ENCODE assay signal across 14 cellular contexts in genomic region chr4:98627883-98628282, GRCh38. TPM values are rescaled to one million over a fixed set of nuclear protein-coding genes. Genes with fewer than 3 reads are reported as not detected.
A peak's percentile ranks its signal among the peaks of the same experiment; 100 is the strongest.
DNase-seq lines count a peak whose midpoint lies in the region; ATAC-seq and TF ChIP-seq lines count a peak whose summit lies in the region.
"Had no signal": no experiment of that assay in that cellular context is flagged by ENCODE, and none has a peak within 500 bp of the region (broad histone marks: within the 10 kb centered on the region; RNA-seq: fewer than 3 reads in every experiment).

No MANE protein-coding gene starts in this region.

- H3K9me3 ChIP-seq in AG04450 (ENCODE audit: control insufficient read depth, insufficient read depth, low read length): no peaks in the 10 kb centered on the region; the same call in 1 of the 2 replicates
- H3K9me3 ChIP-seq: vagina had no signal

- H3K4me3 ChIP-seq in AG04450 (ENCODE audit: low read depth, low read length): no peak overlapping the region
- no peak overlapping the region for H3K4me3 ChIP-seq in kidney epithelial cell (ENCODE audit: low read depth, low read length)
- H3K4me3 ChIP-seq: vagina had no signal

- ATAC-seq in HG03159 (IDR thresholded peaks at IDR 0.05; ENCODE audit: unreplicated experiment) (no peak), HG02588 (IDR thresholded peaks at IDR 0.05; ENCODE audit: unreplicated experiment) (no peak)
- ATAC-seq: CD8-positive, alpha-beta T cell had no signal

- CTCF ChIA-PET in AG04450 (lab: Charles Lee): interaction anchor here (0.7 to 1.4 kb wide), 2 partner anchors 9 to 21 kb away, joined by 3 read pairs; no protein-coding TSS in a partner anchor

- no peak overlapping the region for H3K27ac ChIP-seq in AG04450 (ENCODE audit: low read depth, low read length)

- no peaks in the 10 kb centered on the region for H3K36me3 ChIP-seq in kidney epithelial cell (ENCODE audit: control insufficient read depth, insufficient read depth, low read length)
- H3K36me3 ChIP-seq: vagina had no signal

- H3K27me3 ChIP-seq in AG04450 (ENCODE audit: control insufficient read depth, insufficient read depth, low read length) (no peaks in the 10 kb centered on the region), kidney epithelial cell (ENCODE audit: control insufficient read depth, insufficient read depth, low read length) (no peaks in the 10 kb centered on the region)
- H3K27me3 ChIP-seq: vagina had no signal

- TF ChIP-seq CTCF in AG04450 (IDR thresholded peaks at IDR 0.05; ENCODE audit: low read depth, low read length) (no peak), kidney epithelial cell (IDR thresholded peaks at IDR 0.05; ENCODE audit: insufficient read depth, low read length, poor library complexity, severe bottlenecking) (no peak)

- DNase-seq in AG04450 (ENCODE audit: low read depth, low spot score) (peak; percentile 42), HS-5 (ENCODE audit: low read depth) (peak; percentile 54), cerebellum (ENCODE audit: low spot score) (peak; percentile 48), kidney epithelial cell (ENCODE audit: low read depth) (peak; percentile 28), GDM1 (lab: John Stamatoyannopoulos, UW) (no peak), NCI-H1417 (lab: John Stamatoyannopoulos, UW) (no peak)
- DNase-seq: activated CD4-positive, alpha-beta T cell treated with anti-CD3 and anti-CD28 coated beads for 4 hours; activated gamma-delta T cell; CD8-positive, alpha-beta T cell; endodermal cell; islet precursor cell had no signal

- POLR2A ChIA-PET in AG04450 (lab: Yijun Ruan, JAX): no interaction called here

RNA-seq across cellular contexts. Expression of gene TSPAN5, which starts 30.5 kb away (rescaled TPM):
- polyA plus RNA-seq in AG04450 (2011; rRNA removed): 146 and 190 TPM in 2 replicates
- polyA minus RNA-seq in AG04450 (2011; rRNA and poly(A)+ RNA removed): 93.9 and 107 TPM in 2 replicates
- total RNA-seq in cerebellum: 44.8 TPM
- total RNA-seq in kidney epithelial cell: 16.6 and 20.5 TPM in 2 replicates

Comparison
In these comparisons a context has a peak if more than half of its experiments do, and no peak if none do; other contexts are left out.
1. DNase-seq: peak in AG04450 (single experiment), HS-5 (single experiment), cerebellum (single experiment) and kidney epithelial cell (single experiment); none in GDM1 (single experiment) and NCI-H1417 (0 of 3).